In the genomic region with DNA sequence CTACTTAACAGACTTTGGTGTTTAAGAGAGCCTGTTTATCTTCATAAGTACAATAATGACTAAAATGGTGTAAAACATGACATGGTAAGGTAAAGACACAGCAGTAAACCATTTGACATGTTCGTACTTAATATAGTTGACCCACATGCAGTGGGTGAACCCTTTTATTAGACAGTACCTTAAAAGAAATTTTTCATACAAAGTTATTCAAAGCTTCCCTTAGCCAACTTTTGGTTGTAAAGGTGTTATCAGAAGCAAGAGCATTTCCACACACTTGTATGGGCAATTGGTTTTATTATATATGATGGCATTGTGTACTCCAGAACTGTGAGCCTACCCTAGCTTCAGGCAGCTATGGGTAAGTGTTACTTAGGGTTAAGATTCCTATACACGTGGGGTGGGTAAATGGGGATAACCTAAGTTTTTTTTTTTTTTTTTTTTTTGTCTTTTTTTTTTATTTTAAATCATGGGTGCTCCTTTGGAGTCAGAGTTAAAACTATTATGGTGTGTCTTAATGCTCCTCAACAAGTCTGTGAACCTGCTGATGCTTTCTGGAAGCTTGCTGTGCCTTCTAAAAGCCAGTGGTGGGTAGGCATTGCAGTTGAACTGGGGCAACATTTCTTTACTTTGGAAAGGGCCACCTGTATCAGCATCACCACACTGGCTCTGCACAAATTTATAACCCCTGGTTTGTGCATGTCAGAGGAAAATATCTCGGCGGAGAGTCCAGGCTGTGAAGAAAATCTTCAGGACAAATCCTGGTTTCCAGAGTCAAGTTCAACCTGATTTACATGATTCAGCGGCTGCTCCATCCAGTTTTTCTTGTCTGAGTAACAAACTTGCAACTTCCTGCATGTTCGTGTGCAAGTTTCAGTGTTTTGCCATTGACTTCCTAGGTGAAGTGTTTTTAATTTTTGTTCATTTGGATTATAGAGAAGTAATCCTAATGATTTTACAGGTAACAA, we compare ENCODE assay signal across 8 cellular contexts. TPM values are rescaled to one million over a fixed set of nuclear protein-coding genes. Genes with fewer than 3 reads are reported as not detected.
A peak's percentile ranks its signal among the peaks of the same experiment; 100 is the strongest.
DNase-seq lines count a peak whose midpoint lies in the region; ATAC-seq and TF ChIP-seq lines count a peak whose summit lies in the region.

No MANE protein-coding gene starts in this region.

- CTCF ChIA-PET in activated B cell treated with CpG ODN at 0.5 μM for 24 hours (lab: Charles Lee), result interaction anchor here (1.6 kb wide), 1 partner anchor 90 kb away, joined by 10 read pairs; no protein-coding TSS in a partner anchor

- peaks cover 45% of the 10 kb centered on the region for H3K36me3 Mint-ChIP-seq in activated T-cell treated with anti-CD3 and anti-CD28 coated beads, Interleukin-2, amount 50 U/mL, for 4 hours (ENCODE audit: insufficient read depth)
- peaks cover 67% of the 10 kb centered on the region for H3K36me3 Mint-ChIP-seq in activated B cell treated with CpG ODN at 0.5 μM for 24 hours (ENCODE audit: low read depth)

- no peak for ATAC-seq in activated T-cell treated with anti-CD3 and anti-CD28 coated beads, Interleukin-2, amount 50 U/mL, for 4 hours
- ATAC-seq in activated B cell treated with CpG ODN at 0.5 μM for 24 hours (ENCODE audit: low read depth), result no peak

- H3K9me3 Mint-ChIP-seq in activated T-cell treated with anti-CD3 and anti-CD28 coated beads, Interleukin-2, amount 50 U/mL, for 4 hours, result no peaks in the 10 kb centered on the region
- no peaks in the 10 kb centered on the region for H3K9me3 Mint-ChIP-seq in activated B cell treated with CpG ODN at 0.5 μM for 24 hours

- POLR2A ChIA-PET in activated B cell treated with CpG ODN at 0.5 μM for 24 hours (lab: Charles Lee), result interaction anchor here (0.5 to 6.4 kb wide), 11 partner anchors 14 to 260 kb away, joined by 3 to 129 read pairs (median 4); partner anchors contain the start of genes CCDC90B, DDIAS, PRCP and RAB30

- H3K27ac ChIP-seq in skin epidermis, result peak overlapping the region in 16 of 21 experiments; percentile 28 to 100 (median 98)

- no peak for DNase-seq in activated T-cell treated with anti-CD3 and anti-CD28 coated beads, Interleukin-2, amount 50 U/mL, for 4 hours
- DNase-seq in activated T-cell treated with anti-CD3 and anti-CD28 coated beads for 4 hours, result no peak
- no peak for DNase-seq in activated B cell treated with CpG ODN at 0.5 μM for 24 hours
- DNase-seq in glomerular visceral epithelial cell (ENCODE audit: extremely low spot score), result peak; percentile 31
- no peak for DNase-seq in DMS153 treated with DMSO at 0.1 percent for 48 hours (lab: John Stamatoyannopoulos, UW; ENCODE audit: unreplicated experiment)
- no peak for DNase-seq in retina
- DNase-seq in NCI-H446 treated with DMSO at 0.1 percent for 48 hours (lab: John Stamatoyannopoulos, UW), result no peak

- peaks cover 50% of the 10 kb centered on the region for H3K4me1 Mint-ChIP-seq in activated T-cell treated with anti-CD3 and anti-CD28 coated beads, Interleukin-2, amount 50 U/mL, for 4 hours (ENCODE audit: low read depth)
- H3K4me1 Mint-ChIP-seq in activated B cell treated with CpG ODN at 0.5 μM for 24 hours, result peaks cover 55% of the 10 kb centered on the region

- no peaks in the 10 kb centered on the region for H3K27me3 Mint-ChIP-seq in activated T-cell treated with anti-CD3 and anti-CD28 coated beads, Interleukin-2, amount 50 U/mL, for 4 hours (ENCODE audit: low read depth)
- H3K27me3 Mint-ChIP-seq in activated B cell treated with CpG ODN at 0.5 μM for 24 hours, result no peaks in the 10 kb centered on the region

- peak overlapping the region; percentile 82 to 99 (median 94) for H3K4me3 ChIP-seq in skin epidermis

- intact Hi-C loops in activated B cell treated with CpG ODN at 0.5 μM for 24 hours (cut with micrococcal nuclease), result loop anchor here (2.0 kb wide), 1 partner anchor 13 kb away; no protein-coding TSS in a partner anchor

- peak overlapping the region; percentile 99 for H3K4me3 Mint-ChIP-seq in activated T-cell treated with anti-CD3 and anti-CD28 coated beads, Interleukin-2, amount 50 U/mL, for 4 hours
- H3K4me3 Mint-ChIP-seq in activated B cell treated with CpG ODN at 0.5 μM for 24 hours, result peak overlapping the region; percentile 100

- TF ChIP-seq CTCF in activated B cell treated with CpG ODN at 0.5 μM for 24 hours (IDR thresholded peaks at IDR 0.05), result no peak

- peak overlapping the region; percentile 100 for H3K27ac Mint-ChIP-seq in activated B cell treated with CpG ODN at 0.5 μM for 24 hours

RNA-seq across cellular contexts. Expression of gene PCF11, which starts 3.3 kb away (rescaled TPM):
- 10 to 100 TPM; 55.6 to 68.5 (median 64.8) TPM for total RNA-seq in activated T-cell treated with anti-CD3 and anti-CD28 coated beads, Interleukin-2, amount 50 U/mL, for 4 hours
- 105 and 123 TPM in 2 replicates for total RNA-seq in activated B cell treated with CpG ODN at 0.5 μM for 24 hours

RNA-seq across cellular contexts. Expression of gene ANKRD42, which starts 33.3 kb away (rescaled TPM):
- total RNA-seq in activated T-cell treated with anti-CD3 and anti-CD28 coated beads, Interleukin-2, amount 50 U/mL, for 4 hours, result 1 to 10 TPM; 5.3 to 8.4 (median 8.0) TPM
- 6.6 and 7.4 TPM in 2 replicates for total RNA-seq in activated B cell treated with CpG ODN at 0.5 μM for 24 hours
